Comparison of ENCODE assay signal across 4 cellular contexts in the genomic region with DNA sequence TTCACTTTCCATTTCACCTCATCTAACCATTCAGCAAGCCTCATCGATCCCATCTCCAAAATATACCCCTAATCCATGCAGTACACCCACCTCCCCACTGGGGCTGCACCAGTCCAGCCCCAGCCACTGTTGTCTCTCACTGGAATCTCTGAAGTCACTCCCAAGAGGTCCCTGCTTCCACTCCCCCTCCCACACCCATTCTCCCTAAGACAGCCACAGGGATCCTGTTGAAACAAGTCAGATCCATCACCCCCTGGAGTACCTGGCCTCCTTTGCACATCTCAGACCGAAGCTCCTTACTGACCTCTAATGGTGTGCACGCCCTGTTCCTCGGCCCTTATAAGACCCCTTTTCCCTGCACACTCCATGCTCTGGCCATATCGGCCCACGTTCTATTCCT. TPM values are rescaled to one million over a fixed set of nuclear protein-coding genes. Genes with fewer than 3 reads are reported as not detected.
"Had no signal": no experiment of that assay in that cellular context is flagged by ENCODE, and none has a peak within 500 bp of the region (broad histone marks: within the 10 kb centered on the region; RNA-seq: fewer than 3 reads in every experiment).

No MANE protein-coding gene starts in this region.

RNA-seq across cellular contexts. Expression of gene DPP6, which starts 36.6 kb away (rescaled TPM):
- total RNA-seq: M059J, PC-3, SJSA1 had no signal
- polyA plus RNA-seq: SK-N-SH had no signal
